ENCODE assay signal across 38 cellular contexts in genomic region chr12:85625467-85625866, GRCh38.
"Had no signal": no experiment of that assay in that cellular context is flagged by ENCODE, and none has a peak within 500 bp of the region (broad histone marks: within the 10 kb centered on the region; RNA-seq: fewer than 3 reads in every experiment).

No MANE protein-coding gene starts in this region.

- H3K27me3 Mint-ChIP-seq: activated naive CD4-positive, alpha-beta T cell treated with anti-CD3 and anti-CD28 coated beads, Interleukin-2, amount 10 ng/mL, durations not matched to agents 7 days and 5 days; activated naive CD8-positive, alpha-beta T cell treated with anti-CD3 and anti-CD28 coated beads, Interleukin-2, amount 10 ng/mL, durations not matched to agents 7 days and 5 days; dendritic cell treated with granulocyte-macrophage colony-stimulating factor and Interleukin-4, amounts not matched to agents 40 ng/mL and 50 ng/mL, for 4 days; stimulated activated memory B cell treated with anti-CD40 and anti-IgM and Interleukin-4, amounts not matched to agents 10 μg/mL and 1 μg/mL and 100 μg/mL, for 72 hours; stimulated activated naive CD8-positive, alpha-beta T cell treated with anti-CD3 and anti-CD28 coated beads, Interleukin-15, amount 100 ng/mL, for 72 hours; T-helper 17 cell; type B pancreatic cell had no signal

- DNase-seq: activated CD4-positive, alpha-beta T cell treated with anti-CD3 and anti-CD28 coated beads for 48 hours; activated CD4-positive, alpha-beta T cell treated with anti-CD3 and anti-CD28 coated beads, Interleukin-2, amount 50 U/mL, for 48 hours; activated CD8-positive, alpha-beta memory T cell treated with anti-CD3 and anti-CD28 coated beads for 24 hours; activated gamma-delta T cell; activated naive CD4-positive, alpha-beta T cell treated with anti-CD3 and anti-CD28 coated beads, Interleukin-2, amount 10 ng/mL, durations not matched to agents 7 days and 5 days; activated naive CD8-positive, alpha-beta T cell treated with anti-CD3 and anti-CD28 coated beads, Interleukin-2, amount 10 ng/mL, durations not matched to agents 7 days and 5 days; activated T-cell treated with anti-CD3 and anti-CD28 coated beads, Interleukin-2, amount 50 U/mL, for 1 hour; amniotic stem cell; central memory CD4-positive, alpha-beta T cell; endodermal cell; esophagus squamous epithelium; foreskin melanocyte; heart right ventricle; kidney glomerular epithelial cell; mucosa of descending colon; ovary; retina; small intestine; stimulated activated CD4-positive, alpha-beta T cell treated with anti-CD3 and anti-CD28 coated beads, Interleukin-1b, Interleukin-23, amount 100 ng/mL, for 48 hours; stimulated activated CD4-positive, alpha-beta T cell treated with anti-CD3 and anti-CD28 coated beads, Interleukin-4, amount 100 ng/mL, for 4 hours; stimulated activated CD8-positive, alpha-beta memory T cell treated with anti-CD3 and anti-CD28 coated beads, Interleukin-4, amount 100 ng/mL, for 48 hours; stimulated activated naive CD8-positive, alpha-beta T cell treated with anti-CD3 and anti-CD28 coated beads, Interleukin-15, amount 100 ng/mL, for 72 hours; substantia nigra; T-helper 17 cell; T1000; uterus; WERI-Rb-1 had no signal

- ATAC-seq: activated CD4-positive, CD25-positive, alpha-beta regulatory T cell treated with anti-CD3 and anti-CD28 coated beads, Interleukin-2, amount 50 U/mL, for 24 hours; left lobe of liver; mucosa of descending colon; sciatic nerve; stimulated activated memory B cell treated with anti-CD40 and anti-IgM and Interleukin-4, amounts not matched to agents 10 μg/mL and 1 μg/mL and 100 μg/mL, for 72 hours; stimulated activated naive CD8-positive, alpha-beta T cell treated with anti-CD3 and anti-CD28 coated beads, Interleukin-15, amount 100 ng/mL, for 72 hours; T-helper 17 cell had no signal

- H3K27ac ChIP-seq: breast epithelium, esophagus squamous epithelium, neutrophil, ovary, prostate gland, uterus, WERI-Rb-1 had no signal

- H3K27ac Mint-ChIP-seq: activated naive CD4-positive, alpha-beta T cell treated with anti-CD3 and anti-CD28 coated beads, Interleukin-2, amount 10 ng/mL, durations not matched to agents 7 days and 5 days; activated naive CD8-positive, alpha-beta T cell treated with anti-CD3 and anti-CD28 coated beads, Interleukin-2, amount 10 ng/mL, durations not matched to agents 7 days and 5 days; dendritic cell treated with granulocyte-macrophage colony-stimulating factor and Interleukin-4, amounts not matched to agents 40 ng/mL and 50 ng/mL, for 4 days; endodermal cell; nephron; stimulated activated memory B cell treated with anti-CD40 and anti-IgM and Interleukin-4, amounts not matched to agents 10 μg/mL and 1 μg/mL and 100 μg/mL, for 72 hours; stimulated activated naive CD8-positive, alpha-beta T cell treated with anti-CD3 and anti-CD28 coated beads, Interleukin-15, amount 100 ng/mL, for 72 hours; T-helper 17 cell; type B pancreatic cell had no signal

- H3K4me3 Mint-ChIP-seq: activated naive CD4-positive, alpha-beta T cell treated with anti-CD3 and anti-CD28 coated beads, Interleukin-2, amount 10 ng/mL, durations not matched to agents 7 days and 5 days; activated naive CD8-positive, alpha-beta T cell treated with anti-CD3 and anti-CD28 coated beads, Interleukin-2, amount 10 ng/mL, durations not matched to agents 7 days and 5 days; dendritic cell treated with granulocyte-macrophage colony-stimulating factor and Interleukin-4, amounts not matched to agents 40 ng/mL and 50 ng/mL, for 4 days; endodermal cell; nephron; stimulated activated memory B cell treated with anti-CD40 and anti-IgM and Interleukin-4, amounts not matched to agents 10 μg/mL and 1 μg/mL and 100 μg/mL, for 72 hours; stimulated activated naive CD8-positive, alpha-beta T cell treated with anti-CD3 and anti-CD28 coated beads, Interleukin-15, amount 100 ng/mL, for 72 hours; T-helper 17 cell; type B pancreatic cell had no signal

- H3K36me3 ChIP-seq: breast epithelium, esophagus squamous epithelium, heart right ventricle, neutrophil, ovary, prostate gland, uterus, WERI-Rb-1 had no signal

- H3K36me3 Mint-ChIP-seq: activated naive CD4-positive, alpha-beta T cell treated with anti-CD3 and anti-CD28 coated beads, Interleukin-2, amount 10 ng/mL, durations not matched to agents 7 days and 5 days; activated naive CD8-positive, alpha-beta T cell treated with anti-CD3 and anti-CD28 coated beads, Interleukin-2, amount 10 ng/mL, durations not matched to agents 7 days and 5 days; stimulated activated memory B cell treated with anti-CD40 and anti-IgM and Interleukin-4, amounts not matched to agents 10 μg/mL and 1 μg/mL and 100 μg/mL, for 72 hours; type B pancreatic cell had no signal

- H3K4me3 ChIP-seq: breast epithelium, esophagus squamous epithelium, heart right ventricle, lung, mucosa of descending colon, ovary, prostate gland, uterus had no signal

- H3K9me3 Mint-ChIP-seq: endodermal cell, nephron, type B pancreatic cell had no signal

- H3K4me1 ChIP-seq: breast epithelium, prostate gland, uterus had no signal

- H3K9me3 ChIP-seq: breast epithelium, esophagus squamous epithelium, mucosa of descending colon, neutrophil, ovary, prostate gland, uterus had no signal

- H3K27me3 ChIP-seq: breast epithelium, esophagus squamous epithelium, heart right ventricle, neutrophil, ovary, uterus had no signal

- H3K4me1 Mint-ChIP-seq: activated naive CD4-positive, alpha-beta T cell treated with anti-CD3 and anti-CD28 coated beads, Interleukin-2, amount 10 ng/mL, durations not matched to agents 7 days and 5 days; activated naive CD8-positive, alpha-beta T cell treated with anti-CD3 and anti-CD28 coated beads, Interleukin-2, amount 10 ng/mL, durations not matched to agents 7 days and 5 days; stimulated activated memory B cell treated with anti-CD40 and anti-IgM and Interleukin-4, amounts not matched to agents 10 μg/mL and 1 μg/mL and 100 μg/mL, for 72 hours; stimulated activated naive CD8-positive, alpha-beta T cell treated with anti-CD3 and anti-CD28 coated beads, Interleukin-15, amount 100 ng/mL, for 72 hours; T-helper 17 cell had no signal
